8 cellular contexts compared by ENCODE assay signal in genomic region chr15:73996939-73997338, GRCh38. TPM values are rescaled to one million over a fixed set of nuclear protein-coding genes. Genes with fewer than 3 reads are reported as not detected.
DNase-seq lines count a peak whose midpoint lies in the region; ATAC-seq and TF ChIP-seq lines count a peak whose summit lies in the region.

No MANE protein-coding gene starts in this region.

- H3K4me3 ChIP-seq in skeletal muscle cell (ENCODE audit: low read depth, low read length) = peak overlapping the region; percentile 91

- no peak for TF ChIP-seq CTCF in GM10266 (IDR thresholded peaks at IDR 0.05; ENCODE audit: control insufficient read depth, insufficient read depth, low read depth, missing control alignments)

- no peak for ATAC-seq in HG02678 (IDR thresholded peaks at IDR 0.05; ENCODE audit: unreplicated experiment)
- ATAC-seq in GM19023 (IDR thresholded peaks at IDR 0.05; ENCODE audit: unreplicated experiment) = no peak
- ATAC-seq in GM19455 (IDR thresholded peaks at IDR 0.05; ENCODE audit: unreplicated experiment) = no peak

- DNase-seq in A172 (ENCODE audit: low spot score) (peak; percentile 75), GM10266 (ENCODE audit: extremely low spot score) (peak; percentile 53), SW 1271 (lab: John Stamatoyannopoulos, UW) (peak; percentile 31 to 76), fibroblast of peridontal ligament (ENCODE audit: extremely low read depth) (peak; percentile 78), skeletal muscle cell (ENCODE audit: low read depth) (no peak)

RNA-seq across cellular contexts. Expression of gene PML, which starts 2.4 kb away (rescaled TPM):
- total RNA-seq in A172 (2014; rRNA removed; shearing (Covaris generic)) = 59.9 and 61.1 TPM in 2 replicates

RNA-seq across cellular contexts. Expression of gene STOML1, which starts 4.8 kb away (rescaled TPM):
- total RNA-seq in A172 (2014; rRNA removed; shearing (Covaris generic)) = 14.6 and 26.8 TPM in 2 replicates
